ENCODE assay signal across 14 cellular contexts in the genomic region with DNA sequence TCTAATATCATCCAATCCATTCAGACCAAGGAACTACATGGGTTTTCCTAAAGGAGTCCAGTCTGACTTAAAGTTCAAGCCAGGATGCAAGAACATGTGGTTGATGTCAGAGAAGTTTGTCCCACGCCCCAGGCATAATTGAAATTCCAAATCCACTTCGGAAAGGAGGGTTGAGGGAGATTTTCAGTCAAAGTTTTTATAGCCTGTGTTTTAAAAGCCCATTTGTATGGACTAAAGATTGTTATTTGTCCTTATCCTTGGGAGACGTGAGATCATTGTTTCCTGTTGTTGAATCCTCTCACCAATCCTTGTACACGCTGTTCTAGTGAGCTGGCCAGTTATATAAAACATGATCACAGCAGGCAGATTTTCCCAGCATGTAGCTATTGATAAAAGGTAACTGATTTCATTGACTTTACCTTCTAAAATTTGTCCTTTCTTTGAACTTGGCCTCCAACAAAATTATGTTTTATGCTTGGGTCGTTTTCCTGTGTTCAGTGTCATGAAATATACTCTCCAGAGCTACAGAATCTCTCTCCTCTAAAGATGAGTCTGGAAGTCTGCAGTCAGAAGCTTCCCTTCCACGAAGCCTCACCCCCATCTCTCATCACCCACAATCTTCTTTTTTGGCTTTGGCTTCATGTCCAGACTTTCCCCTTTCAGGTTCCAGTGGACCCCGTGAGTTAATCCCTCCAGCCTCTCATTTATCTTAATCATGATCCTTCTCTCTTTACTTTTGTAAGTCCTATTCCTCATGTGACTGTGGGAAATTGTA.
A peak's percentile ranks its signal among the peaks of the same experiment; 100 is the strongest.
DNase-seq lines count a peak whose midpoint lies in the region; ATAC-seq and TF ChIP-seq lines count a peak whose summit lies in the region.
"Had no signal": no experiment of that assay in that cellular context is flagged by ENCODE, and none has a peak within 500 bp of the region (broad histone marks: within the 10 kb centered on the region; RNA-seq: fewer than 3 reads in every experiment).

No MANE protein-coding gene starts in this region.

- WGBS in prostate gland: 46% methylated on average over 7 of the region's 7 CpGs
- WGBS in aorta, 2 donors: 21 to 22% methylated on average over 7 of the region's 7 CpGs

- H3K9me3 ChIP-seq in left ventricle myocardium inferior (replicated peaks) (no peaks in the 10 kb centered on the region), prostate gland (no peaks in the 10 kb centered on the region), aorta (ENCODE audit: control insufficient read depth, low read length) (no peaks in the 10 kb centered on the region)

- intact Hi-C loops in left ventricle myocardium inferior (cut with micrococcal nuclease) (no loop called here), prostate gland (cut with DNase I) (no loop called here), aorta (cut with DNase I) (no loop called here)

- peak overlapping the region; percentile 8 for H3K27ac ChIP-seq in caudate nucleus (ENCODE audit: low read depth, low read length)
- peak overlapping the region; percentile 85 for H3K27ac ChIP-seq in left ventricle myocardium inferior (replicated peaks)
- peak overlapping the region; percentile 61 to 66 for H3K27ac ChIP-seq in prostate gland
- H3K27ac ChIP-seq in aorta (ENCODE audit: low read depth in 1 of 2, low read length in 2 of 2): peak overlapping the region; percentile 70 to 96

- TF ChIP-seq POLR2A in prostate gland (IDR thresholded peaks at IDR 0.05): no peak

- DNase-seq in caudate nucleus (lab: John Stamatoyannopoulos, UW) (no peak), left ventricle myocardium inferior (no peak), prostate gland (ENCODE audit: low spot score) (no peak), aorta (no peak), DMS153 (lab: John Stamatoyannopoulos, UW) (no peak), putamen (ENCODE audit: low spot score) (no peak)
- DNase-seq in effector CD8-positive, alpha-beta T cell (lab: John Stamatoyannopoulos, UW): no peak
- DNase-seq: activated CD4-positive, alpha-beta memory T cell treated with anti-CD3 and anti-CD28 coated beads for 36 hours; activated naive CD4-positive, alpha-beta T cell; Calu3; effector memory CD8-positive, alpha-beta T cell; NCI-H187 treated with DMSO at 0.1 percent for 48 hours; posterior cingulate gyrus had no signal

- TF ChIP-seq CTCF in left ventricle myocardium inferior (IDR thresholded peaks at IDR 0.05; ENCODE audit: borderline replicate concordance) (no peak), prostate gland (IDR thresholded peaks at IDR 0.05) (no peak)

- H3K36me3 ChIP-seq in left ventricle myocardium inferior (peaks cover 79% of the 10 kb centered on the region), prostate gland (peaks cover 0 to 4% of the 10 kb centered on the region in 2 donors), aorta (ENCODE audit: control insufficient read depth in 1 of 2, insufficient read depth in 2 of 2, low read length in 1 of 2) (peaks cover 5 to 11% of the 10 kb centered on the region in 2 donors)

- no peaks in the 10 kb centered on the region for H3K27me3 ChIP-seq in left ventricle myocardium inferior (ENCODE audit: low read depth)
- no peaks in the 10 kb centered on the region for H3K27me3 ChIP-seq in prostate gland (replicated peaks; ENCODE audit: insufficient read depth)
- no peaks in the 10 kb centered on the region for H3K27me3 ChIP-seq in aorta (ENCODE audit: control insufficient read depth in 1 of 2, insufficient read depth in 2 of 2, low read length in 1 of 2)

- peaks cover 35% of the 10 kb centered on the region for H3K4me1 ChIP-seq in left ventricle myocardium inferior
- H3K4me1 ChIP-seq in prostate gland (replicated peaks): no peaks in the 10 kb centered on the region
- H3K4me1 ChIP-seq in aorta (ENCODE audit: control insufficient read depth in 1 of 2, insufficient read depth in 2 of 2, low read length in 2 of 2): peaks cover 2 to 3% of the 10 kb centered on the region in 2 donors

- no peak overlapping the region for H3K4me3 ChIP-seq in left ventricle myocardium inferior
- H3K4me3 ChIP-seq in prostate gland: no peak overlapping the region
- H3K4me3 ChIP-seq in aorta (ENCODE audit: low read length in 2 of 2): no peak overlapping the region
- H3K4me3 ChIP-seq: GM12878 had no signal

- ATAC-seq in aorta (ENCODE audit: low FRiP score): peak; percentile 86
- ATAC-seq: effector memory CD8-positive, alpha-beta T cell; GM12878 had no signal

Comparison
In these comparisons a context has a peak if more than half of its experiments do, and no peak if none do; other contexts are left out.
1. H3K27ac ChIP-seq: peak in every context shown above with its lines; median percentile 85 in left ventricle myocardium inferior; 83 in aorta; 64 in prostate gland; 8 in caudate nucleus.